Comparison of ENCODE assay signal across 9 cellular contexts in the genomic region with DNA sequence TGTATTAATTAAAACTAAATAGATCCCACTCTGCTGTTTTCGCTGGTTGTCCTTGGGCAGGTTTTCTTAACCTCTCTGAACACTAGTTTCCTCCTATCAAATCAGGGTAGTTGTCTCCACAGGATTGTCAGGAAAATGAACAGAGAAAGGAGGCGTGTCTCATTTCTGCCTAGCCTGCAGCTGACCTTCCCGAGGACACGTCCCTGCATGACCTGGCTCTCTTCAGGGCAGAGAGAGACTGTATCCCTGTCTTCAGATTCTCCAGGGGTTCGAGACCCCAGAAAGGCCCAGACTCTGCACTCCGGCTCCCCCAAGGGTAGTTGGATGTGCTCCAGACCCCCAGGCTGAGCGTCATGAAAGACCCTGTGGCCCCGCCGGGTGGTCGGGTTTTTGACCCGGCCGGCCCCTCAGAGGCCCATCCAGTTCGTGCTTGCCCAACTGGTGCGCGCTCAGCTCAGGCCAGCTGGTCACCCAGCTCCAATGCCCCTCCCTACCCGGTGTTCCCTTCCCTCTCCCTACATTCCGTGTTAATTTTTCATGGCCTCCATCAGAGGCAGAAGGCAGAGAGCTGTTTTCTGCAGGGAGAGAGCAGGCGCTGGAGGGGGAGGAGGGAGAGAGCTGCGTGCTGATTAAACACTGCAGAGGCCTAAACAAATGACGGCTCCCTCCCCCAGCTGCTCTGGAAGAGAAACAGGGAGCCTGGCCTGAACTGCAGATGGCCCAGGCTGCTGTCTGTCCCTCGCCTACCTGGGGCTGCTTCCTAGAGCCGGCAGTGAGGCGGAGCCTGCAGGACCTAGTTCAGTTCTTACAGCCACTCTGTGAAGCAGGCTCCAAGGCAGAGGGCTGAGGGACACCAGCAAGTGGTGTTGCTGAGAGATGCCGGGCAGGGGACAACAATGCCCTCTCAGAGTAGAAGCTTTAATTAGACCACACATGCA.
A peak's percentile ranks its signal among the peaks of the same experiment; 100 is the strongest.
DNase-seq lines count a peak whose midpoint lies in the region; ATAC-seq and TF ChIP-seq lines count a peak whose summit lies in the region.
"Had no signal": no experiment of that assay in that cellular context is flagged by ENCODE, and none has a peak within 500 bp of the region (broad histone marks: within the 10 kb centered on the region; RNA-seq: fewer than 3 reads in every experiment).

No MANE protein-coding gene starts in this region.

- H3K27ac Mint-ChIP-seq in WTC11: peak overlapping the region; percentile 82

- peaks cover 73% of the 10 kb centered on the region for H3K4me1 ChIP-seq in stomach smooth muscle (ENCODE audit: control insufficient read depth, insufficient read depth, low read length)

- H3K27me3 ChIP-seq in stomach smooth muscle (ENCODE audit: control insufficient read depth in 1 of 2, insufficient read depth in 2 of 2, low read length in 2 of 2): no peaks in the 10 kb centered on the region

- no peaks in the 10 kb centered on the region for H3K27me3 Mint-ChIP-seq in WTC11 (ENCODE audit: low read depth)

- peak; percentile 75 for ATAC-seq in WTC11
- ATAC-seq in GM19035 (IDR thresholded peaks at IDR 0.05; ENCODE audit: unreplicated experiment): no peak
- ATAC-seq in GM21786 (IDR thresholded peaks at IDR 0.05; ENCODE audit: unreplicated experiment): no peak

- H3K9ac ChIP-seq in stomach smooth muscle (ENCODE audit: low read length in 2 of 2): peak overlapping the region; percentile 31 to 66

- H3K4me3 Mint-ChIP-seq in WTC11: no peak overlapping the region

- peaks cover 31% of the 10 kb centered on the region for H3K4me1 Mint-ChIP-seq in WTC11

- peak; percentile 0 for DNase-seq in NCI-H1105 treated with DMSO at 0.1 percent for 48 hours (lab: John Stamatoyannopoulos, UW)
- DNase-seq in NCI-H1105 (lab: John Stamatoyannopoulos, UW): no peak
- DNase-seq in WTC11 (ENCODE audit: low spot score): peak; percentile 38
- DNase-seq in iPS-NIHi7 (ENCODE audit: extremely low spot score): peak; percentile 81
- DNase-seq in NOMO-1 (lab: John Stamatoyannopoulos, UW; ENCODE audit: unreplicated experiment in 2 of 2): no peak

- CTCF ChIA-PET in WTC11 (lab: Charles Lee): interaction anchor here (1.0 to 1.5 kb wide), 4 partner anchors 32 to 344 kb away, joined by 3 to 5 read pairs (median 4); no protein-coding TSS in a partner anchor

- peak overlapping the region; percentile 91 for H3K27ac ChIP-seq in stomach smooth muscle (ENCODE audit: low read length)
- H3K27ac ChIP-seq: 22Rv1 had no signal

- POLR2A ChIA-PET in WTC11 (lab: Charles Lee): interaction anchor here (1.3 kb wide), 1 partner anchor 21 kb away, joined by 3 read pairs; no protein-coding TSS in a partner anchor

- H3K36me3 Mint-ChIP-seq in WTC11: no peaks in the 10 kb centered on the region

- H3K4me3 ChIP-seq in stomach smooth muscle (ENCODE audit: low read length in 2 of 2): peak overlapping the region; percentile 2 to 44

- TF ChIP-seq CTCF in WTC11 (IDR thresholded peaks at IDR 0.05): no peak

- no peaks in the 10 kb centered on the region for H3K9me3 ChIP-seq in stomach smooth muscle (ENCODE audit: control insufficient read depth in 2 of 2, low read length in 2 of 2)

- peaks cover 0 to 8% of the 10 kb centered on the region in 2 donors for H3K36me3 ChIP-seq in stomach smooth muscle (ENCODE audit: control insufficient read depth in 2 of 2, insufficient read depth in 2 of 2, low read length in 2 of 2)

- H3K9me3 Mint-ChIP-seq in WTC11: no peaks in the 10 kb centered on the region

TF ChIP-seq in WTC11, 78 proteins besides CTCF, POLR2A, EP300 and RAD21:
- TF ChIP-seq FOXJ3 (CRISPR knock-in tag; IDR thresholded peaks at IDR 0.05; ENCODE audit: borderline replicate concordance) (no peak), ZBTB21 (CRISPR knock-in tag; IDR thresholded peaks at IDR 0.05; ENCODE audit: borderline replicate concordance) (peak; percentile 10; the same call in 1 of the 2 replicates), PRDM15 (CRISPR knock-in tag; IDR thresholded peaks at IDR 0.05) (peak; percentile 34; the same call in 1 of the 2 replicates)
TF ChIP-seq in WTC11: peak in this region for 2.

Comparison
In these comparisons a context has a peak if more than half of its experiments do, and no peak if none do; other contexts are left out.
1. DNase-seq: peak in NCI-H1105 treated with DMSO at 0.1 percent for 48 hours (single experiment), WTC11 (single experiment) and iPS-NIHi7 (single experiment); none in NCI-H1105 (single experiment) and NOMO-1 (0 of 2).